Comparison of ENCODE assay signal across 19 cellular contexts in genomic region chr20:35011589-35012226, GRCh38. TPM values are rescaled to one million over a fixed set of nuclear protein-coding genes. Genes with fewer than 3 reads are reported as not detected.
DNase-seq lines count a peak whose midpoint lies in the region; ATAC-seq and TF ChIP-seq lines count a peak whose summit lies in the region.
"Had no signal": no experiment of that assay in that cellular context is flagged by ENCODE, and none has a peak within 500 bp of the region (broad histone marks: within the 10 kb centered on the region; RNA-seq: fewer than 3 reads in every experiment).

No MANE protein-coding gene starts in this region.

- H3K27me3 Mint-ChIP-seq in natural killer cell (ENCODE audit: low read depth in 2 of 2), result no peaks in the 10 kb centered on the region
- H3K27me3 Mint-ChIP-seq in natural killer cell treated with Interleukin-12 subunit alpha and Interleukin-12 subunit beta and Interleukin-15 and Interleukin-18, amount 100 ng/mL, for 72 hours, result no peaks in the 10 kb centered on the region
- H3K27me3 Mint-ChIP-seq in neural progenitor cell (ENCODE audit: insufficient read depth, low read depth), result no peaks in the 10 kb centered on the region
- H3K27me3 Mint-ChIP-seq: activated CD4-positive, alpha-beta memory T cell treated with anti-CD3 and anti-CD28 coated beads, Interleukin-2, amount 10 ng/mL, durations not matched to agents 7 days and 5 days had no signal

- no peaks in the 10 kb centered on the region for H4K20me1 ChIP-seq in neural progenitor cell (ENCODE audit: low read depth)

- no peak for TF ChIP-seq POLR2A in tibial nerve (IDR thresholded peaks at IDR 0.05)

- TF ChIP-seq CTCF in natural killer cell (IDR thresholded peaks at IDR 0.05) (no peak), ascending aorta (IDR thresholded peaks at IDR 0.05) (no peak), neural progenitor cell (IDR thresholded peaks at IDR 0.05) (no peak), tibial nerve (IDR thresholded peaks at IDR 0.05) (no peak)

- H3K27ac ChIP-seq in ascending aorta (peak overlapping the region; percentile 0 to 63), neural progenitor cell (no peak overlapping the region), tibial nerve (no peak overlapping the region)
- H3K27ac ChIP-seq: suprapubic skin had no signal

- H3K4me3 ChIP-seq in ascending aorta, result no peak overlapping the region
- H3K4me3 ChIP-seq in neural progenitor cell, result no peak overlapping the region
- no peak overlapping the region for H3K4me3 ChIP-seq in tibial nerve
- H3K4me3 ChIP-seq: MG63, suprapubic skin had no signal

- H3K9me3 Mint-ChIP-seq in natural killer cell, result no peaks in the 10 kb centered on the region
- no peaks in the 10 kb centered on the region for H3K9me3 Mint-ChIP-seq in natural killer cell treated with Interleukin-12 subunit alpha and Interleukin-12 subunit beta and Interleukin-15 and Interleukin-18, amount 100 ng/mL, for 72 hours
- no peaks in the 10 kb centered on the region for H3K9me3 Mint-ChIP-seq in neural progenitor cell
- H3K9me3 Mint-ChIP-seq: activated CD4-positive, alpha-beta memory T cell treated with anti-CD3 and anti-CD28 coated beads, Interleukin-2, amount 10 ng/mL, durations not matched to agents 7 days and 5 days; CD8-positive, alpha-beta T cell; nephron; WTC11 had no signal

- no peaks in the 10 kb centered on the region for H3K27me3 ChIP-seq in ascending aorta
- H3K27me3 ChIP-seq in neural progenitor cell, result no peaks in the 10 kb centered on the region
- H3K27me3 ChIP-seq in tibial nerve, result no peaks in the 10 kb centered on the region
- H3K27me3 ChIP-seq: MG63, suprapubic skin had no signal

- 62 to 67% methylated on average over 5 of the region's 5 CpGs for WGBS in tibial nerve, 2 donors

- peaks cover 20% of the 10 kb centered on the region for H3K36me3 Mint-ChIP-seq in natural killer cell
- peaks cover 17% of the 10 kb centered on the region for H3K36me3 Mint-ChIP-seq in natural killer cell treated with Interleukin-12 subunit alpha and Interleukin-12 subunit beta and Interleukin-15 and Interleukin-18, amount 100 ng/mL, for 72 hours
- peaks cover 27% of the 10 kb centered on the region for H3K36me3 Mint-ChIP-seq in neural progenitor cell

- H3K4me1 ChIP-seq in ascending aorta (peaks cover 4 to 15% of the 10 kb centered on the region in 2 donors), neural progenitor cell (no peaks in the 10 kb centered on the region), tibial nerve (peaks cover 0 to 9% (median 0%) of the 10 kb centered on the region in 4 donors)

- intact Hi-C loops in natural killer cell (cut with micrococcal nuclease), result no loop called here
- intact Hi-C loops in ascending aorta (cut with DNase I), result loop anchor here (5.0 kb wide), 1 partner anchor 81 kb away; the partner anchor contains the start of gene TRPC4AP

- no peak overlapping the region for H3K9ac ChIP-seq in neural progenitor cell

- H3K36me3 ChIP-seq in ascending aorta (peaks cover 80 to 94% of the 10 kb centered on the region in 2 donors), neural progenitor cell (no peaks in the 10 kb centered on the region), tibial nerve (peaks cover 11 to 97% (median 32%) of the 10 kb centered on the region in 3 donors)

- H3K4me1 Mint-ChIP-seq in natural killer cell, result peaks cover 0 to 16% of the 10 kb centered on the region in 2 donors
- H3K4me1 Mint-ChIP-seq in natural killer cell treated with Interleukin-12 subunit alpha and Interleukin-12 subunit beta and Interleukin-15 and Interleukin-18, amount 100 ng/mL, for 72 hours (ENCODE audit: low read depth in 2 of 2), result peaks cover 9 to 13% of the 10 kb centered on the region in 2 donors
- H3K4me1 Mint-ChIP-seq in neural progenitor cell, result no peaks in the 10 kb centered on the region
- H3K4me1 Mint-ChIP-seq: WTC11 had no signal

- H3K79me2 ChIP-seq in neural progenitor cell (ENCODE audit: low read depth), result no peaks in the 10 kb centered on the region

- H3K9me3 ChIP-seq in ascending aorta (no peaks in the 10 kb centered on the region), neural progenitor cell (ENCODE audit: low read depth) (no peaks in the 10 kb centered on the region), tibial nerve (no peaks in the 10 kb centered on the region)
- H3K9me3 ChIP-seq: MG63, suprapubic skin had no signal

- H3K4me2 ChIP-seq in neural progenitor cell, result no peak overlapping the region

- H3K27ac Mint-ChIP-seq in natural killer cell (peak overlapping the region; percentile 16 to 79), neural progenitor cell (peak overlapping the region; percentile 72)
- H3K27ac Mint-ChIP-seq in natural killer cell treated with Interleukin-12 subunit alpha and Interleukin-12 subunit beta and Interleukin-15 and Interleukin-18, amount 100 ng/mL, for 72 hours, result peak overlapping the region in 1 of 2 donors; percentile 53
- H3K27ac Mint-ChIP-seq: CD8-positive, alpha-beta T cell; nephron; WTC11 had no signal

- H2AFZ ChIP-seq in neural progenitor cell (replicated peaks), result no peak overlapping the region

- DNase-seq in natural killer cell, result no peak
- no peak for DNase-seq in natural killer cell treated with Interleukin-12 subunit alpha and Interleukin-12 subunit beta and Interleukin-15 and Interleukin-18, amount 100 ng/mL, for 72 hours (ENCODE audit: low spot score)
- no peak for DNase-seq in ascending aorta (ENCODE audit: low spot score in 2 of 2)
- DNase-seq in neural progenitor cell (ENCODE audit: low spot score), result no peak
- DNase-seq in ureter (ENCODE audit: low spot score), result no peak
- DNase-seq in EL, result no peak
- no peak for DNase-seq in tibial nerve (ENCODE audit: low spot score in 2 of 2)
- no peak for DNase-seq in NCI-H2107 (lab: John Stamatoyannopoulos, UW)
- DNase-seq: activated CD4-positive, alpha-beta memory T cell treated with anti-CD3 and anti-CD28 coated beads, Interleukin-2, amount 10 ng/mL, durations not matched to agents 7 days and 5 days; activated gamma-delta T cell; CD8-positive, alpha-beta T cell; hippocampal formation; mesenchymal stem cell; MG63; NCI-H1436 treated with DMSO at 0.1 percent for 48 hours had no signal

- H3F3A ChIP-seq in neural progenitor cell (ENCODE audit: low read depth), result no peaks in the 10 kb centered on the region

- H3K4me3 Mint-ChIP-seq in natural killer cell (no peak overlapping the region), neural progenitor cell (no peak overlapping the region)
- no peak overlapping the region for H3K4me3 Mint-ChIP-seq in natural killer cell treated with Interleukin-12 subunit alpha and Interleukin-12 subunit beta and Interleukin-15 and Interleukin-18, amount 100 ng/mL, for 72 hours
- H3K4me3 Mint-ChIP-seq: activated CD4-positive, alpha-beta memory T cell treated with anti-CD3 and anti-CD28 coated beads, Interleukin-2, amount 10 ng/mL, durations not matched to agents 7 days and 5 days; CD8-positive, alpha-beta T cell; nephron; WTC11 had no signal

- no peak for ATAC-seq in natural killer cell
- ATAC-seq in natural killer cell treated with Interleukin-12 subunit alpha and Interleukin-12 subunit beta and Interleukin-15 and Interleukin-18, amount 100 ng/mL, for 72 hours, result no peak
- ATAC-seq: CD8-positive, alpha-beta T cell; WTC11 had no signal

- no peak for TF ChIP-seq EP300 in tibial nerve (IDR thresholded peaks at IDR 0.05)

RNA-seq across cellular contexts. Expression of gene MYH7B, which starts 56.0 kb away (rescaled TPM):
- 1 to 10 TPM in 1 of 3 donors, under 1 TPM in 2; 0.18 to 1.0 (median 0.21) TPM for total RNA-seq in natural killer cell
- total RNA-seq in natural killer cell treated with Interleukin-12 subunit alpha and Interleukin-12 subunit beta and Interleukin-15 and Interleukin-18, amount 100 ng/mL, for 72 hours, result under 1 TPM in 1 of 2 donors, not detected in 1; 0.19 TPM
- 4.7 TPM for total RNA-seq in ascending aorta
- 0.03 TPM in 1 of 2 replicates, not detected in the other for total RNA-seq in neural progenitor cell (ENCODE audit: low replicate concordance)
- 1.4 TPM for total RNA-seq in ureter
- total RNA-seq in tibial nerve, result 1 to 10 TPM; 3.3 to 5.3 (median 4.0) TPM
- total RNA-seq: Daoy had no signal

RNA-seq across cellular contexts. Expression of gene GSS, which starts 56.1 kb away (rescaled TPM):
- 10 to 100 TPM; 27.4 to 35.4 (median 30.3) TPM for total RNA-seq in natural killer cell
- 10 to 100 TPM; 53.3 to 71.3 TPM for total RNA-seq in natural killer cell treated with Interleukin-12 subunit alpha and Interleukin-12 subunit beta and Interleukin-15 and Interleukin-18, amount 100 ng/mL, for 72 hours
- total RNA-seq in ascending aorta, result 40.7 TPM
- 63.9 and 96.4 TPM in 2 replicates for total RNA-seq in neural progenitor cell (ENCODE audit: low replicate concordance)
- 56.6 TPM for total RNA-seq in ureter
- 10 to 100 TPM; 28.8 to 61.6 (median 47.0) TPM for total RNA-seq in tibial nerve

Comparison
In these comparisons a context has a peak if more than half of its experiments do, and no peak if none do; other contexts are left out.
1. H3K27ac ChIP-seq: peak in ascending aorta (2 of 2); none in neural progenitor cell (single experiment) and tibial nerve (0 of 4).